In the genomic region with DNA sequence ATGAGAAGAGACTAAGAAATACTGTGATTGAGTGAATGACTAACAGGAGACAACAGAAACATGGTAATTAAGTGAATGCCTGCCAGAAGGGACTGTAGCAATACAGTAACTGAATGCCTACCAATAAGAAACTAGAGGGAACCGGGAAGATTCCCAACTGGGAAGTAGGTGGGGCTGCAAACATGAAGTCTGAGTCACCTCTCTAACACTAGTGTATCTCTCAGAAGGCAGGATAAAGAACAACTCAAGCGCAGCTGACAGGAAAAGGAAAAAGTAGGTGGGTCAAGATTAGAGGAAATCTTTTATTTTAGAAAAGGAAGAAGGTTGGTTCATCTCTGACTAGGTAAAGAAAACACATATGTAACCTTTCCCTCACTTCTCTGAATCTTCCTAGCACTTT, we compare ENCODE assay signal across 11 cellular contexts. TPM values are rescaled to one million over a fixed set of nuclear protein-coding genes. Genes with fewer than 3 reads are reported as not detected.
DNase-seq lines count a peak whose midpoint lies in the region; ATAC-seq and TF ChIP-seq lines count a peak whose summit lies in the region.
"Had no signal": no experiment of that assay in that cellular context is flagged by ENCODE, and none has a peak within 500 bp of the region (broad histone marks: within the 10 kb centered on the region; RNA-seq: fewer than 3 reads in every experiment).

No MANE protein-coding gene starts in this region.

- intact Hi-C loops in CD14-positive monocyte (cut with micrococcal nuclease), result no loop called here

- H3K9me3 Mint-ChIP-seq in CD14-positive monocyte, result no peaks in the 10 kb centered on the region
- H3K9me3 Mint-ChIP-seq: activated naive CD8-positive, alpha-beta T cell treated with anti-CD3 and anti-CD28 coated beads for 36 hours; T-helper 1 cell treated with Interleukin-12 subunit alpha and Interleukin-12 subunit beta and Interleukin-4 antibody, amounts not matched to agents 30 μg/mL and 1 μg/mL, for 36 hours had no signal

- TF ChIP-seq CTCF in CD14-positive monocyte (IDR thresholded peaks at IDR 0.05), result no peak
- no peak for TF ChIP-seq CTCF in fibroblast of mammary gland (conservative IDR thresholded peaks at IDR 0.05; ENCODE audit: control insufficient read depth, insufficient read depth, low read depth, low read length)
- TF ChIP-seq CTCF in omental fat pad (IDR thresholded peaks at IDR 0.05), result no peak

- H3K36me3 Mint-ChIP-seq in CD14-positive monocyte, result peaks cover 12 to 81% of the 10 kb centered on the region in 2 donors

- no peak overlapping the region for H3K27ac ChIP-seq in substantia nigra (ENCODE audit: low read depth, low read length, poor library complexity, severe bottlenecking)

- H3K27me3 Mint-ChIP-seq in CD14-positive monocyte (ENCODE audit: low read depth in 3 of 3), result peaks cover 0 to 3% (median 0%) of the 10 kb centered on the region in 3 donors
- H3K27me3 Mint-ChIP-seq: activated naive CD8-positive, alpha-beta T cell treated with anti-CD3 and anti-CD28 coated beads for 36 hours had no signal

- H3K4me3 Mint-ChIP-seq in CD14-positive monocyte, result no peak overlapping the region
- H3K4me3 Mint-ChIP-seq: activated naive CD8-positive, alpha-beta T cell treated with anti-CD3 and anti-CD28 coated beads for 36 hours; T-helper 1 cell treated with Interleukin-12 subunit alpha and Interleukin-12 subunit beta and Interleukin-4 antibody, amounts not matched to agents 30 μg/mL and 1 μg/mL, for 36 hours had no signal

- peaks cover 29% of the 10 kb centered on the region for H3K4me1 Mint-ChIP-seq in CD14-positive monocyte

- peak overlapping the region in 5 of 7 donors; percentile 60 to 72 (median 69) for H3K27ac Mint-ChIP-seq in CD14-positive monocyte
- H3K27ac Mint-ChIP-seq: activated naive CD8-positive, alpha-beta T cell treated with anti-CD3 and anti-CD28 coated beads for 36 hours; T-helper 1 cell treated with Interleukin-12 subunit alpha and Interleukin-12 subunit beta and Interleukin-4 antibody, amounts not matched to agents 30 μg/mL and 1 μg/mL, for 36 hours had no signal

- DNase-seq in CD14-positive monocyte (ENCODE audit: low spot score), result no peak
- peak; percentile 86 for DNase-seq in RPMI7951 (ENCODE audit: low read depth)
- peak; percentile 96 for DNase-seq in fibroblast of mammary gland (ENCODE audit: low read depth)
- no peak for DNase-seq in omental fat pad (ENCODE audit: low spot score)
- DNase-seq in substantia nigra (lab: John Stamatoyannopoulos, UW), result no peak
- DNase-seq in NCI-H1417 (lab: John Stamatoyannopoulos, UW), result no peak
- DNase-seq: activated naive CD8-positive, alpha-beta T cell treated with anti-CD3 and anti-CD28 coated beads for 36 hours; stimulated activated CD4-positive, alpha-beta T cell treated with anti-CD3 and anti-CD28 coated beads, Interleukin-1b, Interleukin-23, amount 100 ng/mL, for 48 hours had no signal

- peak; percentile 94 for ATAC-seq in omental fat pad (ENCODE audit: low FRiP score)
- no peak for ATAC-seq in GM19035 (IDR thresholded peaks at IDR 0.05; ENCODE audit: unreplicated experiment)
- no peak for ATAC-seq in GM21423 (IDR thresholded peaks at IDR 0.05; ENCODE audit: unreplicated experiment)

- H3K4me3 ChIP-seq in fibroblast of mammary gland (ENCODE audit: control insufficient read depth, low read depth, low read length), result no peak overlapping the region

RNA-seq across cellular contexts. Expression of gene C11orf42, which starts 14.0 kb away (rescaled TPM):
- polyA plus RNA-seq in CD14-positive monocyte, result not detected
- not detected in 2 replicates for total RNA-seq in RPMI7951 (2014; rRNA removed; shearing (Covaris generic))
- total RNA-seq in omental fat pad, result not detected
- total RNA-seq: activated naive CD8-positive, alpha-beta T cell treated with anti-CD3 and anti-CD28 coated beads for 36 hours had no signal

RNA-seq across cellular contexts. Expression of gene FHIP1B, which starts 15.1 kb away (rescaled TPM):
- 10 to 100 TPM; 14.2 to 18.9 TPM for polyA plus RNA-seq in CD14-positive monocyte
- total RNA-seq in RPMI7951 (2014; rRNA removed; shearing (Covaris generic)), result 4.8 and 6.4 TPM in 2 replicates
- total RNA-seq in omental fat pad, result 10 to 100 TPM; 23.8 to 50.9 (median 43.9) TPM

RNA-seq across cellular contexts. Expression of gene CNGA4, which starts 19.5 kb away (rescaled TPM):
- polyA plus RNA-seq in CD14-positive monocyte, result not detected
- total RNA-seq in RPMI7951 (2014; rRNA removed; shearing (Covaris generic)), result not detected in 2 replicates
- under 1 TPM in 1 of 4 donors, not detected in 3; 0.28 TPM for total RNA-seq in omental fat pad

RNA-seq across cellular contexts. Expression of gene OR52W1, which starts 20.3 kb away (rescaled TPM):
- not detected for polyA plus RNA-seq in CD14-positive monocyte
- not detected in 2 replicates for total RNA-seq in RPMI7951 (2014; rRNA removed; shearing (Covaris generic))
- total RNA-seq in omental fat pad, result not detected
- total RNA-seq: activated naive CD8-positive, alpha-beta T cell treated with anti-CD3 and anti-CD28 coated beads for 36 hours had no signal

RNA-seq across cellular contexts. Expression of gene CCKBR, which starts 40.3 kb away (rescaled TPM):
- not detected for polyA plus RNA-seq in CD14-positive monocyte
- total RNA-seq in RPMI7951 (2014; rRNA removed; shearing (Covaris generic)), result not detected in 2 replicates
- not detected for total RNA-seq in omental fat pad

Comparison
In these comparisons a context has a peak if more than half of its experiments do, and no peak if none do; other contexts are left out.
1. DNase-seq: peak in RPMI7951 (single experiment) and fibroblast of mammary gland (single experiment); none in CD14-positive monocyte (single experiment), omental fat pad (single experiment), substantia nigra (0 of 49) and NCI-H1417 (0 of 3).